ENCODE assay signal across 1 cellular context in the genomic region with DNA sequence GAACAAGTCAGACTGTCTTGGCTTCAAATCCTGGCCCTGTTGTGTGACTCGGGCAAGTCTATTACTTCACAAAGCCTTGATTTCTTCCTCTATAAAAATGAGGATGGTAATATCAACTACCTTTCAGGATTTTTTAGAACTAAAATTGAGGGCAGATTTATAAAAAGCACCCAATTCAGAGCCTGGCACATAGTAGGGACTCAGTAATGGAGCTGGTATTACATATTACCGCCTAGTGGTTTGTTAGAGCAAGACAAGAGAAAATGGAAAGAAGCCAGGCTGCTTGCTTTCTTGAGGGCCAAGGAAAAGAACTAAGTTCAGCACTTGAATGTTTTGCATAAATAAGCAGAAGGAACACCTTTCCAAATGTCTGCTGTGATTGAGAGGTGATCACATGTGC.
TF ChIP-seq lines count a peak whose summit lies in the region.

No MANE protein-coding gene starts in this region.

TF ChIP-seq in GM23338, 12 proteins besides CTCF, POLR2A, EP300 and RAD21 (continued from another document):
- TF ChIP-seq, protein P1, sequence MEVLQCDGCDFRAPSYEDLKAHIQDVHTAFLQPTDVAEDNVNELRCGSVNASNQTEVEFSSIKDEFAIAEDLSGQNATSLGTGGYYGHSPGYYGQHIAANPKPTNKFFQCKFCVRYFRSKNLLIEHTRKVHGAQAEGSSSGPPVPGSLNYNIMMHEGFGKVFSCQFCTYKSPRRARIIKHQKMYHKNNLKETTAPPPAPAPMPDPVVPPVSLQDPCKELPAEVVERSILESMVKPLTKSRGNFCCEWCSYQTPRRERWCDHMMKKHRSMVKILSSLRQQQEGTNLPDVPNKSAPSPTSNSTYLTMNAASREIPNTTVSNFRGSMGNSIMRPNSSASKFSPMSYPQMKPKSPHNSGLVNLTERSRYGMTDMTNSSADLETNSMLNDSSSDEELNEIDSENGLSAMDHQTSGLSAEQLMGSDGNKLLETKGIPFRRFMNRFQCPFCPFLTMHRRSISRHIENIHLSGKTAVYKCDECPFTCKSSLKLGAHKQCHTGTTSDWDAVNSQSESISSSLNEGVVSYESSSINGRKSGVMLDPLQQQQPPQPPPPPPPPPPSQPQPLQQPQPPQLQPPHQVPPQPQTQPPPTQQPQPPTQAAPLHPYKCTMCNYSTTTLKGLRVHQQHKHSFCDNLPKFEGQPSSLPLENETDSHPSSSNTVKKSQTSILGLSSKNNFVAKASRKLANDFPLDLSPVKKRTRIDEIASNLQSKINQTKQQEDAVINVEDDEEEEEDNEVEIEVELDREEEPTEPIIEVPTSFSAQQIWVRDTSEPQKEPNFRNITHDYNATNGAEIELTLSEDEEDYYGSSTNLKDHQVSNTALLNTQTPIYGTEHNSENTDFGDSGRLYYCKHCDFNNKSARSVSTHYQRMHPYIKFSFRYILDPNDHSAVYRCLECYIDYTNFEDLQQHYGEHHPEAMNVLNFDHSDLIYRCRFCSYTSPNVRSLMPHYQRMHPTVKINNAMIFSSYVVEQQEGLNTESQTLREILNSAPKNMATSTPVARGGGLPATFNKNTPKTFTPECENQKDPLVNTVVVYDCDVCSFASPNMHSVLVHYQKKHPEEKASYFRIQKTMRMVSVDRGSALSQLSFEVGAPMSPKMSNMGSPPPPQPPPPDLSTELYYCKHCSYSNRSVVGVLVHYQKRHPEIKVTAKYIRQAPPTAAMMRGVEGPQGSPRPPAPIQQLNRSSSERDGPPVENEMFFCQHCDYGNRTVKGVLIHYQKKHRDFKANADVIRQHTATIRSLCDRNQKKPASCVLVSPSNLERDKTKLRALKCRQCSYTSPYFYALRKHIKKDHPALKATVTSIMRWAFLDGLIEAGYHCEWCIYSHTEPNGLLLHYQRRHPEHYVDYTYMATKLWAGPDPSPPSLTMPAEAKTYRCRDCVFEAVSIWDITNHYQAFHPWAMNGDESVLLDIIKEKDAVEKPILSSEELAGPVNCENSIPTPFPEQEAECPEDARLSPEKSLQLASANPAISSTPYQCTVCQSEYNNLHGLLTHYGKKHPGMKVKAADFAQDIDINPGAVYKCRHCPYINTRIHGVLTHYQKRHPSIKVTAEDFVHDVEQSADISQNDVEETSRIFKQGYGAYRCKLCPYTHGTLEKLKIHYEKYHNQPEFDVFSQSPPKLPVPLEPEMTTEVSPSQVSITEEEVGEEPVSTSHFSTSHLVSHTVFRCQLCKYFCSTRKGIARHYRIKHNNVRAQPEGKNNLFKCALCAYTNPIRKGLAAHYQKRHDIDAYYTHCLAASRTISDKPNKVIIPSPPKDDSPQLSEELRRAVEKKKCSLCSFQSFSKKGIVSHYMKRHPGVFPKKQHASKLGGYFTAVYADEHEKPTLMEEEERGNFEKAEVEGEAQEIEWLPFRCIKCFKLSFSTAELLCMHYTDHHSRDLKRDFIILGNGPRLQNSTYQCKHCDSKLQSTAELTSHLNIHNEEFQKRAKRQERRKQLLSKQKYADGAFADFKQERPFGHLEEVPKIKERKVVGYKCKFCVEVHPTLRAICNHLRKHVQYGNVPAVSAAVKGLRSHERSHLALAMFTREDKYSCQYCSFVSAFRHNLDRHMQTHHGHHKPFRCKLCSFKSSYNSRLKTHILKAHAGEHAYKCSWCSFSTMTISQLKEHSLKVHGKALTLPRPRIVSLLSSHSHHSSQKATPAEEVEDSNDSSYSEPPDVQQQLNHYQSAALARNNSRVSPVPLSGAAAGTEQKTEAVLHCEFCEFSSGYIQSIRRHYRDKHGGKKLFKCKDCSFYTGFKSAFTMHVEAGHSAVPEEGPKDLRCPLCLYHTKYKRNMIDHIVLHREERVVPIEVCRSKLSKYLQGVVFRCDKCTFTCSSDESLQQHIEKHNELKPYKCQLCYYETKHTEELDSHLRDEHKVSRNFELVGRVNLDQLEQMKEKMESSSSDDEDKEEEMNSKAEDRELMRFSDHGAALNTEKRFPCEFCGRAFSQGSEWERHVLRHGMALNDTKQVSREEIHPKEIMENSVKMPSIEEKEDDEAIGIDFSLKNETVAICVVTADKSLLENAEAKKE (CRISPR knock-in tag; IDR thresholded peaks at IDR 0.05): no peak
- TF ChIP-seq POLR2AphosphoS5 (IDR thresholded peaks at IDR 0.05; ENCODE audit: low read depth) (no peak), EZH2 (IDR thresholded peaks at IDR 0.05; ENCODE audit: low read depth, unreplicated experiment) (no peak), ZNF331 (CRISPR knock-in tag; IDR thresholded peaks at IDR 0.05; ENCODE audit: low read depth) (no peak), JUNB (IDR thresholded peaks at IDR 0.05; ENCODE audit: unreplicated experiment) (no peak), STAT1 (IDR thresholded peaks at IDR 0.05; ENCODE audit: unreplicated experiment) (no peak), NANOG (IDR thresholded peaks at IDR 0.05; ENCODE audit: borderline replicate concordance) (no peak), CREB1 (CRISPR knock-in tag; IDR thresholded peaks at IDR 0.05; ENCODE audit: low read depth) (no peak)
- TF ChIP-seq, protein P2, sequence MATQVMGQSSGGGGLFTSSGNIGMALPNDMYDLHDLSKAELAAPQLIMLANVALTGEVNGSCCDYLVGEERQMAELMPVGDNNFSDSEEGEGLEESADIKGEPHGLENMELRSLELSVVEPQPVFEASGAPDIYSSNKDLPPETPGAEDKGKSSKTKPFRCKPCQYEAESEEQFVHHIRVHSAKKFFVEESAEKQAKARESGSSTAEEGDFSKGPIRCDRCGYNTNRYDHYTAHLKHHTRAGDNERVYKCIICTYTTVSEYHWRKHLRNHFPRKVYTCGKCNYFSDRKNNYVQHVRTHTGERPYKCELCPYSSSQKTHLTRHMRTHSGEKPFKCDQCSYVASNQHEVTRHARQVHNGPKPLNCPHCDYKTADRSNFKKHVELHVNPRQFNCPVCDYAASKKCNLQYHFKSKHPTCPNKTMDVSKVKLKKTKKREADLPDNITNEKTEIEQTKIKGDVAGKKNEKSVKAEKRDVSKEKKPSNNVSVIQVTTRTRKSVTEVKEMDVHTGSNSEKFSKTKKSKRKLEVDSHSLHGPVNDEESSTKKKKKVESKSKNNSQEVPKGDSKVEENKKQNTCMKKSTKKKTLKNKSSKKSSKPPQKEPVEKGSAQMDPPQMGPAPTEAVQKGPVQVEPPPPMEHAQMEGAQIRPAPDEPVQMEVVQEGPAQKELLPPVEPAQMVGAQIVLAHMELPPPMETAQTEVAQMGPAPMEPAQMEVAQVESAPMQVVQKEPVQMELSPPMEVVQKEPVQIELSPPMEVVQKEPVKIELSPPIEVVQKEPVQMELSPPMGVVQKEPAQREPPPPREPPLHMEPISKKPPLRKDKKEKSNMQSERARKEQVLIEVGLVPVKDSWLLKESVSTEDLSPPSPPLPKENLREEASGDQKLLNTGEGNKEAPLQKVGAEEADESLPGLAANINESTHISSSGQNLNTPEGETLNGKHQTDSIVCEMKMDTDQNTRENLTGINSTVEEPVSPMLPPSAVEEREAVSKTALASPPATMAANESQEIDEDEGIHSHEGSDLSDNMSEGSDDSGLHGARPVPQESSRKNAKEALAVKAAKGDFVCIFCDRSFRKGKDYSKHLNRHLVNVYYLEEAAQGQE (IDR thresholded peaks at IDR 0.05; ENCODE audit: unreplicated experiment): no peak
